ENCODE assay signal across 1 cellular context in genomic region chr2:231427116-231427515, GRCh38.
A peak's percentile ranks its signal among the peaks of the same experiment; 100 is the strongest.
TF ChIP-seq lines count a peak whose summit lies in the region.

No MANE protein-coding gene starts in this region.

TF ChIP-seq in GM12878, 131 proteins besides CTCF, POLR2A, EP300 and RAD21:
- TF ChIP-seq ZZZ3 (IDR thresholded peaks at IDR 0.05; ENCODE audit: control insufficient read depth, insufficient read length, low read depth) (no peak), CUX1 (IDR thresholded peaks at IDR 0.05; ENCODE audit: insufficient replicate concordance, low read depth, low read length) (no peak), IRF4 (IDR thresholded peaks at IDR 0.05; ENCODE audit: low read depth, low read length) (no peak), YY1 (IDR thresholded peaks at IDR 0.05; ENCODE audit: low read depth, low read length) (no peak), RUNX3 (IDR thresholded peaks at IDR 0.05; ENCODE audit: low read length) (peak; percentile 72), SKIL (IDR thresholded peaks at IDR 0.05; ENCODE audit: low read depth, poor library complexity, severe bottlenecking) (no peak), ASH2L (IDR thresholded peaks at IDR 0.05; ENCODE audit: borderline replicate concordance, low read depth) (no peak), CHD2 (IDR thresholded peaks at IDR 0.05; ENCODE audit: borderline replicate concordance, low read depth, low read length) (no peak), RB1 (IDR thresholded peaks at IDR 0.05; ENCODE audit: borderline replicate concordance) (no peak), LARP7 (IDR thresholded peaks at IDR 0.05) (no peak), IRF5 (IDR thresholded peaks at IDR 0.05; ENCODE audit: borderline replicate concordance) (no peak), KAT2A (conservative IDR thresholded peaks at IDR 0.05; ENCODE audit: control insufficient read depth, low read depth, low read length) (no peak), JUNB (IDR thresholded peaks at IDR 0.05) (peak; percentile 13; the same call in 1 of the 2 replicates), STAT3 (IDR thresholded peaks at IDR 0.05; ENCODE audit: low read depth, low read length) (no peak), SUZ12 (IDR thresholded peaks at IDR 0.05; ENCODE audit: unreplicated experiment) (no peak), SPI1 (IDR thresholded peaks at IDR 0.05; ENCODE audit: borderline replicate concordance, insufficient read depth, low read depth, low read length) (no peak)
